Comparison of ENCODE assay signal across 1 cellular context in the genomic region with DNA sequence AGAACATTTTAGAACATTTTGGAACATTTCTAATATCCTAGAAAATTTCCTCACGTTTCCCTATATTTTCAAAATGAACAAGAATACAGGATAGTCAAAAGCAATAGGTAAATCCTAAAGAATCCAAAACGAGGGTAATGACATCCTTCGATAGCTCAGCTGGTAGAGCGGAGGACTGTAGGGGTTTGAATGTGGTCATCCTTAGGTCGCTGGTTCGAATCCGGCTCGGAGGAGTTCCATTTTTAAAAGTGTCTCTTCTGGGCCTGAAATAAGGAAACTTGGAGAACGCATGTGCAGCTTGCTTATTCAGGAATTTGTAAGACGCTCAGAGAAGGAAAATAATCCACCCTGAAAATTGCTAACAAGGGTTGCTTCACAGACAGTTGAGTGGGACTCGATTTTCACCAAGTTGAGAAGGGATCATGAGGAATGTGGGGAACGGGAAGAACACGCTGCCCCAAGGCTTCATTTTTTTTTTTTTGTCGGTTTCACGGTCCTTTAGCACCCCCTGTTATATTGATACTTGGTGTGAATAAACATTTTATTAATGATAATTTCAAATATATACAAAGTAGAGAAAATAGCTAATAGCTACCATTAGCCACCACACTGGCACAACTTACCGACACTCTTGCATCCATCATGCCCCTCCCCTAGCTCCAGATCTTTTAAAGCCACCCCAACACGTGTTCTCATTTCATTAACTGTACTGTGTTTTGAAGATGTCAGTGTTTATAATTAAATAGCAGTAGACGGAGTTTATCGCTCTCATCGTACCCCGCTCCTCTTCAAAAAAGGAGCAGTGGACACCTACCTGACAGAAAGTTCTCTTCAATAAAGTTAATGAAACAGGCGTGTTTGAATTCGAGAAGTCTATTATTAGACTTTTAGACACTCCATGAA.
TF ChIP-seq lines count a peak whose summit lies in the region.

No MANE protein-coding gene starts in this region.

TF ChIP-seq in K562, 482 proteins besides CTCF, POLR2A, EP300 and RAD21 (continued from another document):
- TF ChIP-seq ZNF395 (CRISPR knock-in tag; IDR thresholded peaks at IDR 0.05), result 0 out of 2 replicates have a peak, but pooled peaks have one; percentile 27
- no peak for TF ChIP-seq ZBTB7A (IDR thresholded peaks at IDR 0.05; ENCODE audit: borderline replicate concordance, control insufficient read depth, low read depth, low read length)
- TF ChIP-seq ZNF79 (CRISPR knock-in tag; IDR thresholded peaks at IDR 0.05; ENCODE audit: low read depth), result no peak
- TF ChIP-seq GATA2 (CRISPR knock-in tag; IDR thresholded peaks at IDR 0.05), result no peak
- TF ChIP-seq RBBP5 (IDR thresholded peaks at IDR 0.05; ENCODE audit: borderline replicate concordance, insufficient read depth, low read length, poor library complexity, severe bottlenecking), result no peak
- TF ChIP-seq, protein P1, sequence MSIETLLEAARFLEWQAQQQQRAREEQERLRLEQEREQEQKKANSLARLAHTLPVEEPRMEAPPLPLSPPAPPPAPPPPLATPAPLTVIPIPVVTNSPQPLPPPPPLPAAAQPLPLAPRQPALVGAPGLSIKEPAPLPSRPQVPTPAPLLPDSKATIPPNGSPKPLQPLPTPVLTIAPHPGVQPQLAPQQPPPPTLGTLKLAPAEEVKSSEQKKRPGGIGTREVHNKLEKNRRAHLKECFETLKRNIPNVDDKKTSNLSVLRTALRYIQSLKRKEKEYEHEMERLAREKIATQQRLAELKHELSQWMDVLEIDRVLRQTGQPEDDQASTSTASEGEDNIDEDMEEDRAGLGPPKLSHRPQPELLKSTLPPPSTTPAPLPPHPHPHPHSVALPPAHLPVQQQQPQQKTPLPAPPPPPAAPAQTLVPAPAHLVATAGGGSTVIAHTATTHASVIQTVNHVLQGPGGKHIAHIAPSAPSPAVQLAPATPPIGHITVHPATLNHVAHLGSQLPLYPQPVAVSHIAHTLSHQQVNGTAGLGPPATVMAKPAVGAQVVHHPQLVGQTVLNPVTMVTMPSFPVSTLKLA (conservative IDR thresholded peaks at IDR 0.05), result peak; percentile 73 to 84
- no peak for TF ChIP-seq ZNF175 (CRISPR knock-in tag; IDR thresholded peaks at IDR 0.05; ENCODE audit: low read depth)
- no peak for TF ChIP-seq ZNF23 (CRISPR knock-in tag; IDR thresholded peaks at IDR 0.05)
- TF ChIP-seq CHCHD3 (CRISPR knock-in tag; IDR thresholded peaks at IDR 0.05), result no peak
- no peak for TF ChIP-seq HMGN3 (IDR thresholded peaks at IDR 0.05; ENCODE audit: borderline replicate concordance, extremely low read depth, insufficient read length, low read depth, low read length)
- TF ChIP-seq, protein P2, sequence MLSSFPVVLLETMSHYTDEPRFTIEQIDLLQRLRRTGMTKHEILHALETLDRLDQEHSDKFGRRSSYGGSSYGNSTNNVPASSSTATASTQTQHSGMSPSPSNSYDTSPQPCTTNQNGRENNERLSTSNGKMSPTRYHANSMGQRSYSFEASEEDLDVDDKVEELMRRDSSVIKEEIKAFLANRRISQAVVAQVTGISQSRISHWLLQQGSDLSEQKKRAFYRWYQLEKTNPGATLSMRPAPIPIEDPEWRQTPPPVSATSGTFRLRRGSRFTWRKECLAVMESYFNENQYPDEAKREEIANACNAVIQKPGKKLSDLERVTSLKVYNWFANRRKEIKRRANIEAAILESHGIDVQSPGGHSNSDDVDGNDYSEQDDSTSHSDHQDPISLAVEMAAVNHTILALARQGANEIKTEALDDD (IDR thresholded peaks at IDR 0.05), result peak; percentile 14; the same call in 1 of the 2 replicates
- no peak for TF ChIP-seq KDM4B (IDR thresholded peaks at IDR 0.05; ENCODE audit: borderline replicate concordance in 2 of 2, low read depth in 1 of 2)
- no peak for TF ChIP-seq ZNF140 (CRISPR knock-in tag; IDR thresholded peaks at IDR 0.05)
- TF ChIP-seq LEF1 (IDR thresholded peaks at IDR 0.05), result no peak
- TF ChIP-seq ZNF766 (CRISPR knock-in tag; conservative IDR thresholded peaks at IDR 0.05), result no peak
- no peak for TF ChIP-seq ZKSCAN8 (CRISPR knock-in tag; IDR thresholded peaks at IDR 0.05)
- TF ChIP-seq NR1H2 (CRISPR knock-in tag; IDR thresholded peaks at IDR 0.05), result no peak
- TF ChIP-seq, protein P3, sequence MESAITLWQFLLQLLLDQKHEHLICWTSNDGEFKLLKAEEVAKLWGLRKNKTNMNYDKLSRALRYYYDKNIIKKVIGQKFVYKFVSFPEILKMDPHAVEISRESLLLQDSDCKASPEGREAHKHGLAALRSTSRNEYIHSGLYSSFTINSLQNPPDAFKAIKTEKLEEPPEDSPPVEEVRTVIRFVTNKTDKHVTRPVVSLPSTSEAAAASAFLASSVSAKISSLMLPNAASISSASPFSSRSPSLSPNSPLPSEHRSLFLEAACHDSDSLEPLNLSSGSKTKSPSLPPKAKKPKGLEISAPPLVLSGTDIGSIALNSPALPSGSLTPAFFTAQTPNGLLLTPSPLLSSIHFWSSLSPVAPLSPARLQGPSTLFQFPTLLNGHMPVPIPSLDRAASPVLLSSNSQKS (CRISPR knock-in tag; IDR thresholded peaks at IDR 0.05), result 0 out of 2 replicates have a peak, but pooled peaks have one; percentile 43
- no peak for TF ChIP-seq ELF1 (tag; IDR thresholded peaks at IDR 0.05)
- TF ChIP-seq KLF1 (tag; IDR thresholded peaks at IDR 0.05), result no peak
